Comparison of ENCODE assay signal across 1 cellular context in the genomic region with DNA sequence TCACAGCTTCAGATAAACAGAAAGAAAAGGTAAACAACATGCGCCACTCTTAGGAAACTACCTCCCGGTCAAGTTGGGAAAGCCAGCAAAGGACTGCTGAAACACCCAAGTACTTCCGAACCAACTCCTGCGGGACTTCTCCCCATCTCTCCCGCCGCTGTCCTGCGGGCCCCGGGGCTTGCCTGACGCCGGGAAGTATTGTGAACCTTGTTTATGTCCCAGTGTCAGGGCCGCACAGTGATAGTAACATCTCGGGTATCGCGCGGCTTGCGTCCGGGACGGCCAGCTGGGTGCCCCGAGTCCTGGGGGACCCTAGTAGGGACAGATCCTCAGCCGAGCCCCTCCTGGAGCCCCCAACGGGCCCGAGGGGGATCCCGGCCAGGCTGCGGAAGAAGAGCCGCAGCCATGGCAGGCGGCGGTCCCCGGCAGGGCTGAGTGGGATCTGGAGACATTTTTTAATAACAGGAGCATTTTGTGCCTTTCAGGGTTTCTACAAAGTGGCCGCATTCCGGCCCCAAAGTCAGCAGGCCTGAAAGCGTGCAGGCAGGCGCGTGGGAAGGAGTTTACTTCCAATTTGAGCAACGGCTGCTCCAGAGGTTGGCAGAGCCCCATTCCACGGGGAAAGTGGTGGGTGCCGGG.
A peak's percentile ranks its signal among the peaks of the same experiment; 100 is the strongest.
TF ChIP-seq lines count a peak whose summit lies in the region.

No MANE protein-coding gene starts in this region.

TF ChIP-seq in H1, 55 proteins besides CTCF, POLR2A, EP300 and RAD21:
- TF ChIP-seq CHD2 (IDR thresholded peaks at IDR 0.05; ENCODE audit: low read length) = peak; percentile 90
- 0 out of 2 replicates have a peak, but pooled peaks have one; percentile 20 for TF ChIP-seq KDM5A (IDR thresholded peaks at IDR 0.05; ENCODE audit: low read length)
- no peak for TF ChIP-seq YY1 (IDR thresholded peaks at IDR 0.05; ENCODE audit: low read depth, low read length)
- TF ChIP-seq TAF7 (optimal IDR thresholded peaks at IDR 0.05; ENCODE audit: borderline replicate concordance, low read depth, low read length) = peak; percentile 59
- TF ChIP-seq SIN3A (conservative IDR thresholded peaks at IDR 0.05 in 1 of 2, IDR thresholded peaks at IDR 0.05 in 1 of 2; ENCODE audit: low read depth in 1 of 2, low read length in 2 of 2) = peak; percentile 20 to 38; a peak in 1 of 4 replicates
- no peak for TF ChIP-seq SUZ12 (IDR thresholded peaks at IDR 0.05; ENCODE audit: low read length)
- TF ChIP-seq CBX5 (IDR thresholded peaks at IDR 0.05; ENCODE audit: low read depth, low read length) = no peak
- no peak for TF ChIP-seq SAP30 (IDR thresholded peaks at IDR 0.05; ENCODE audit: insufficient read depth, insufficient replicate concordance, low read length)
- no peak for TF ChIP-seq SP1 (IDR thresholded peaks at IDR 0.05; ENCODE audit: low read depth, low read length)
- TF ChIP-seq BCL11A (IDR thresholded peaks at IDR 0.05; ENCODE audit: low read depth in 2 of 2, low read length in 2 of 2) = no peak
- TF ChIP-seq, protein P1, sequence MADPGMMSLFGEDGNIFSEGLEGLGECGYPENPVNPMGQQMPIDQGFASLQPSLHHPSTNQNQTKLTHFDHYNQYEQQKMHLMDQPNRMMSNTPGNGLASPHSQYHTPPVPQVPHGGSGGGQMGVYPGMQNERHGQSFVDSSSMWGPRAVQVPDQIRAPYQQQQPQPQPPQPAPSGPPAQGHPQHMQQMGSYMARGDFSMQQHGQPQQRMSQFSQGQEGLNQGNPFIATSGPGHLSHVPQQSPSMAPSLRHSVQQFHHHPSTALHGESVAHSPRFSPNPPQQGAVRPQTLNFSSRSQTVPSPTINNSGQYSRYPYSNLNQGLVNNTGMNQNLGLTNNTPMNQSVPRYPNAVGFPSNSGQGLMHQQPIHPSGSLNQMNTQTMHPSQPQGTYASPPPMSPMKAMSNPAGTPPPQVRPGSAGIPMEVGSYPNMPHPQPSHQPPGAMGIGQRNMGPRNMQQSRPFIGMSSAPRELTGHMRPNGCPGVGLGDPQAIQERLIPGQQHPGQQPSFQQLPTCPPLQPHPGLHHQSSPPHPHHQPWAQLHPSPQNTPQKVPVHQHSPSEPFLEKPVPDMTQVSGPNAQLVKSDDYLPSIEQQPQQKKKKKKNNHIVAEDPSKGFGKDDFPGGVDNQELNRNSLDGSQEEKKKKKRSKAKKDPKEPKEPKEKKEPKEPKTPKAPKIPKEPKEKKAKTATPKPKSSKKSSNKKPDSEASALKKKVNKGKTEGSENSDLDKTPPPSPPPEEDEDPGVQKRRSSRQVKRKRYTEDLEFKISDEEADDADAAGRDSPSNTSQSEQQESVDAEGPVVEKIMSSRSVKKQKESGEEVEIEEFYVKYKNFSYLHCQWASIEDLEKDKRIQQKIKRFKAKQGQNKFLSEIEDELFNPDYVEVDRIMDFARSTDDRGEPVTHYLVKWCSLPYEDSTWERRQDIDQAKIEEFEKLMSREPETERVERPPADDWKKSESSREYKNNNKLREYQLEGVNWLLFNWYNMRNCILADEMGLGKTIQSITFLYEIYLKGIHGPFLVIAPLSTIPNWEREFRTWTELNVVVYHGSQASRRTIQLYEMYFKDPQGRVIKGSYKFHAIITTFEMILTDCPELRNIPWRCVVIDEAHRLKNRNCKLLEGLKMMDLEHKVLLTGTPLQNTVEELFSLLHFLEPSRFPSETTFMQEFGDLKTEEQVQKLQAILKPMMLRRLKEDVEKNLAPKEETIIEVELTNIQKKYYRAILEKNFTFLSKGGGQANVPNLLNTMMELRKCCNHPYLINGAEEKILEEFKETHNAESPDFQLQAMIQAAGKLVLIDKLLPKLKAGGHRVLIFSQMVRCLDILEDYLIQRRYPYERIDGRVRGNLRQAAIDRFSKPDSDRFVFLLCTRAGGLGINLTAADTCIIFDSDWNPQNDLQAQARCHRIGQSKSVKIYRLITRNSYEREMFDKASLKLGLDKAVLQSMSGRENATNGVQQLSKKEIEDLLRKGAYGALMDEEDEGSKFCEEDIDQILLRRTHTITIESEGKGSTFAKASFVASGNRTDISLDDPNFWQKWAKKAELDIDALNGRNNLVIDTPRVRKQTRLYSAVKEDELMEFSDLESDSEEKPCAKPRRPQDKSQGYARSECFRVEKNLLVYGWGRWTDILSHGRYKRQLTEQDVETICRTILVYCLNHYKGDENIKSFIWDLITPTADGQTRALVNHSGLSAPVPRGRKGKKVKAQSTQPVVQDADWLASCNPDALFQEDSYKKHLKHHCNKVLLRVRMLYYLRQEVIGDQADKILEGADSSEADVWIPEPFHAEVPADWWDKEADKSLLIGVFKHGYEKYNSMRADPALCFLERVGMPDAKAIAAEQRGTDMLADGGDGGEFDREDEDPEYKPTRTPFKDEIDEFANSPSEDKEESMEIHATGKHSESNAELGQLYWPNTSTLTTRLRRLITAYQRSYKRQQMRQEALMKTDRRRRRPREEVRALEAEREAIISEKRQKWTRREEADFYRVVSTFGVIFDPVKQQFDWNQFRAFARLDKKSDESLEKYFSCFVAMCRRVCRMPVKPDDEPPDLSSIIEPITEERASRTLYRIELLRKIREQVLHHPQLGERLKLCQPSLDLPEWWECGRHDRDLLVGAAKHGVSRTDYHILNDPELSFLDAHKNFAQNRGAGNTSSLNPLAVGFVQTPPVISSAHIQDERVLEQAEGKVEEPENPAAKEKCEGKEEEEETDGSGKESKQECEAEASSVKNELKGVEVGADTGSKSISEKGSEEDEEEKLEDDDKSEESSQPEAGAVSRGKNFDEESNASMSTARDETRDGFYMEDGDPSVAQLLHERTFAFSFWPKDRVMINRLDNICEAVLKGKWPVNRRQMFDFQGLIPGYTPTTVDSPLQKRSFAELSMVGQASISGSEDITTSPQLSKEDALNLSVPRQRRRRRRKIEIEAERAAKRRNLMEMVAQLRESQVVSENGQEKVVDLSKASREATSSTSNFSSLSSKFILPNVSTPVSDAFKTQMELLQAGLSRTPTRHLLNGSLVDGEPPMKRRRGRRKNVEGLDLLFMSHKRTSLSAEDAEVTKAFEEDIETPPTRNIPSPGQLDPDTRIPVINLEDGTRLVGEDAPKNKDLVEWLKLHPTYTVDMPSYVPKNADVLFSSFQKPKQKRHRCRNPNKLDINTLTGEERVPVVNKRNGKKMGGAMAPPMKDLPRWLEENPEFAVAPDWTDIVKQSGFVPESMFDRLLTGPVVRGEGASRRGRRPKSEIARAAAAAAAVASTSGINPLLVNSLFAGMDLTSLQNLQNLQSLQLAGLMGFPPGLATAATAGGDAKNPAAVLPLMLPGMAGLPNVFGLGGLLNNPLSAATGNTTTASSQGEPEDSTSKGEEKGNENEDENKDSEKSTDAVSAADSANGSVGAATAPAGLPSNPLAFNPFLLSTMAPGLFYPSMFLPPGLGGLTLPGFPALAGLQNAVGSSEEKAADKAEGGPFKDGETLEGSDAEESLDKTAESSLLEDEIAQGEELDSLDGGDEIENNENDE (IDR thresholded peaks at IDR 0.05; ENCODE audit: insufficient replicate concordance, low read length) = no peak
- no peak for TF ChIP-seq USF2 (IDR thresholded peaks at IDR 0.05; ENCODE audit: low read length)
- TF ChIP-seq TBP (IDR thresholded peaks at IDR 0.05; ENCODE audit: low read depth, low read length) = peak; percentile 51
- 0 out of 4 replicates have a peak, but pooled peaks of 1 of the 2 experiments have one; percentile 30 for TF ChIP-seq HDAC2 (IDR thresholded peaks at IDR 0.05; ENCODE audit: borderline replicate concordance in 1 of 2, low read depth in 2 of 2, low read length in 2 of 2)
- no peak; the same call in 1 of the 2 replicates for TF ChIP-seq PHF8 (conservative IDR thresholded peaks at IDR 0.05; ENCODE audit: low read depth, low read length)
- peak; percentile 76 for TF ChIP-seq TAF1 (IDR thresholded peaks at IDR 0.05; ENCODE audit: low read depth, low read length)
- TF ChIP-seq ASH2L (IDR thresholded peaks at IDR 0.05; ENCODE audit: low read length) = no peak
- TF ChIP-seq, protein P2, sequence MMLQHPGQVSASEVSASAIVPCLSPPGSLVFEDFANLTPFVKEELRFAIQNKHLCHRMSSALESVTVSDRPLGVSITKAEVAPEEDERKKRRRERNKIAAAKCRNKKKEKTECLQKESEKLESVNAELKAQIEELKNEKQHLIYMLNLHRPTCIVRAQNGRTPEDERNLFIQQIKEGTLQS (IDR thresholded peaks at IDR 0.05; ENCODE audit: insufficient read depth, low read depth, low read length) = no peak
- TF ChIP-seq RBBP5 (IDR thresholded peaks at IDR 0.05; ENCODE audit: borderline replicate concordance, low read depth, low read length) = no peak
- no peak for TF ChIP-seq KDM1A (IDR thresholded peaks at IDR 0.05; ENCODE audit: borderline replicate concordance, low read length)
- TF ChIP-seq RXRA (IDR thresholded peaks at IDR 0.05; ENCODE audit: insufficient read depth, low read depth, low read length) = no peak
- TF ChIP-seq POU5F1 (IDR thresholded peaks at IDR 0.05; ENCODE audit: low read depth, low read length) = no peak
- TF ChIP-seq BRCA1 (IDR thresholded peaks at IDR 0.05; ENCODE audit: low read depth, low read length) = peak; percentile 68
- no peak for TF ChIP-seq SP4 (IDR thresholded peaks at IDR 0.05; ENCODE audit: low read length)
- peak; percentile 43 for TF ChIP-seq POLR2AphosphoS5 (IDR thresholded peaks at IDR 0.05; ENCODE audit: low read depth, low read length)
- TF ChIP-seq SP2 (IDR thresholded peaks at IDR 0.05; ENCODE audit: low read length) = no peak
